8 cellular contexts compared by ENCODE assay signal in genomic region chr3:192772495-192772894, GRCh38. TPM values are rescaled to one million over a fixed set of nuclear protein-coding genes. Genes with fewer than 3 reads are reported as not detected.
A peak's percentile ranks its signal among the peaks of the same experiment; 100 is the strongest.
DNase-seq lines count a peak whose midpoint lies in the region; ATAC-seq and TF ChIP-seq lines count a peak whose summit lies in the region.

No MANE protein-coding gene starts in this region.

- no peak overlapping the region for H3K27ac ChIP-seq in mammary epithelial cell (ENCODE audit: insufficient read depth, low read depth, low read length)

- CTCF ChIA-PET in activated CD8-positive, alpha-beta T cell treated with anti-CD3 and anti-CD28 coated beads for 36 hours (lab: Charles Lee) = no interaction called here
- CTCF ChIA-PET in activated CD8-positive, alpha-beta T cell treated with anti-CD3 and anti-CD28 coated beads, Interleukin-2, amount 10 ng/mL, durations not matched to agents 7 days and 5 days (lab: Charles Lee) = no interaction called here
- CTCF ChIA-PET in mammary epithelial cell (lab: Charles Lee; ENCODE audit: low non-redundant PET) = no interaction called here

- peak; percentile 6 for DNase-seq in activated CD8-positive, alpha-beta T cell treated with anti-CD3 and anti-CD28 coated beads for 36 hours
- DNase-seq in activated CD8-positive, alpha-beta T cell treated with anti-CD3 and anti-CD28 coated beads, Interleukin-2, amount 10 ng/mL, durations not matched to agents 7 days and 5 days = no peak
- DNase-seq in NCI-H2107 (lab: John Stamatoyannopoulos, UW) (peak; percentile 56), mammary epithelial cell (peak; percentile 27), myocyte (ENCODE audit: low read depth) (peak; percentile 71)
- DNase-seq in natural killer cell treated with Interleukin-12 subunit alpha and Interleukin-12 subunit beta and Interleukin-15 and Interleukin-18, amount 100 ng/mL, for 72 hours (ENCODE audit: low spot score) = no peak

- POLR2A ChIA-PET in activated CD8-positive, alpha-beta T cell treated with anti-CD3 and anti-CD28 coated beads for 36 hours (lab: Charles Lee) = no interaction called here
- POLR2A ChIA-PET in activated CD8-positive, alpha-beta T cell treated with anti-CD3 and anti-CD28 coated beads, Interleukin-2, amount 10 ng/mL, durations not matched to agents 7 days and 5 days (lab: Charles Lee) = no interaction called here

- H3K4me2 ChIP-seq in mammary epithelial cell (ENCODE audit: insufficient read depth, low read depth, low read length) = no peak overlapping the region

- no peaks in the 10 kb centered on the region for H3K9me3 ChIP-seq in mammary epithelial cell (replicated peaks; ENCODE audit: insufficient read depth, low read length)

- no peaks in the 10 kb centered on the region for H3K79me2 ChIP-seq in mammary epithelial cell (ENCODE audit: insufficient read depth, low read length)

- no peaks in the 10 kb centered on the region for H3K27me3 ChIP-seq in mammary epithelial cell (ENCODE audit: insufficient read depth, low read length)

- no peaks in the 10 kb centered on the region for H4K20me1 ChIP-seq in mammary epithelial cell (ENCODE audit: insufficient read depth, low read length)

- in situ Hi-C loops in mammary epithelial cell (cut with MboI; ENCODE audit: low sequenced_read_pairs in 2 of 2) = no loop called here

- intact Hi-C loops in activated CD8-positive, alpha-beta T cell treated with anti-CD3 and anti-CD28 coated beads for 36 hours (cut with micrococcal nuclease) = no loop called here
- intact Hi-C loops in mammary epithelial cell (cut with micrococcal nuclease) = loop anchor here (1.0 to 10.0 kb wide), 2 partner anchors 206 to 308 kb away; no protein-coding TSS in a partner anchor

- H3K4me3 ChIP-seq in mammary epithelial cell (replicated peaks in 1 of 3; ENCODE audit: insufficient read depth in 1 of 3, low read depth in 2 of 3, low read length in 3 of 3) = no peak overlapping the region

- dilution Hi-C loops in mammary epithelial cell (cut with HindIII; ENCODE audit: low sequenced_read_pairs) = no loop called here

- H3K4me1 ChIP-seq in mammary epithelial cell (ENCODE audit: insufficient read depth, low read length) = no peaks in the 10 kb centered on the region

- no peak overlapping the region for H3K4me3 Mint-ChIP-seq in activated CD8-positive, alpha-beta T cell treated with anti-CD3 and anti-CD28 coated beads for 36 hours
- H3K4me3 Mint-ChIP-seq in activated CD8-positive, alpha-beta T cell treated with anti-CD3 and anti-CD28 coated beads, Interleukin-2, amount 10 ng/mL, durations not matched to agents 7 days and 5 days = no peak overlapping the region
- H3K4me3 Mint-ChIP-seq in natural killer cell treated with Interleukin-12 subunit alpha and Interleukin-12 subunit beta and Interleukin-15 and Interleukin-18, amount 100 ng/mL, for 72 hours = no peak overlapping the region

- TF ChIP-seq CTCF in activated CD8-positive, alpha-beta T cell treated with anti-CD3 and anti-CD28 coated beads for 36 hours (IDR thresholded peaks at IDR 0.05) = no peak
- peak; percentile 66 to 72 for TF ChIP-seq CTCF in mammary epithelial cell (conservative IDR thresholded peaks at IDR 0.05 in 1 of 2, IDR thresholded peaks at IDR 0.05 in 1 of 2; ENCODE audit: extremely low read depth in 1 of 2, insufficient read depth in 1 of 2, low read depth in 1 of 2, low read length in 2 of 2)

- H3K9me3 Mint-ChIP-seq in activated CD8-positive, alpha-beta T cell treated with anti-CD3 and anti-CD28 coated beads for 36 hours = peaks cover 9% of the 10 kb centered on the region
- H3K9me3 Mint-ChIP-seq in activated CD8-positive, alpha-beta T cell treated with anti-CD3 and anti-CD28 coated beads, Interleukin-2, amount 10 ng/mL, durations not matched to agents 7 days and 5 days (ENCODE audit: insufficient read depth) = peaks cover 9% of the 10 kb centered on the region
- H3K9me3 Mint-ChIP-seq in natural killer cell treated with Interleukin-12 subunit alpha and Interleukin-12 subunit beta and Interleukin-15 and Interleukin-18, amount 100 ng/mL, for 72 hours = peaks cover 12% of the 10 kb centered on the region

- H3K9ac ChIP-seq in mammary epithelial cell (ENCODE audit: insufficient read depth, low read length) = no peak overlapping the region

- no peak overlapping the region for H2AFZ ChIP-seq in mammary epithelial cell (ENCODE audit: low read depth, low read length)

- no peaks in the 10 kb centered on the region for H3K36me3 Mint-ChIP-seq in activated CD8-positive, alpha-beta T cell treated with anti-CD3 and anti-CD28 coated beads for 36 hours (ENCODE audit: low read depth)
- H3K36me3 Mint-ChIP-seq in activated CD8-positive, alpha-beta T cell treated with anti-CD3 and anti-CD28 coated beads, Interleukin-2, amount 10 ng/mL, durations not matched to agents 7 days and 5 days (ENCODE audit: low read depth) = no peaks in the 10 kb centered on the region
- peaks cover 9% of the 10 kb centered on the region for H3K36me3 Mint-ChIP-seq in natural killer cell treated with Interleukin-12 subunit alpha and Interleukin-12 subunit beta and Interleukin-15 and Interleukin-18, amount 100 ng/mL, for 72 hours

- no peak for ATAC-seq in activated CD8-positive, alpha-beta T cell treated with anti-CD3 and anti-CD28 coated beads for 36 hours
- ATAC-seq in activated CD8-positive, alpha-beta T cell treated with anti-CD3 and anti-CD28 coated beads, Interleukin-2, amount 10 ng/mL, durations not matched to agents 7 days and 5 days = no peak
- ATAC-seq in HG03095 (IDR thresholded peaks at IDR 0.05; ENCODE audit: unreplicated experiment) (no peak), GM21423 (IDR thresholded peaks at IDR 0.05; ENCODE audit: unreplicated experiment) (no peak)
- no peak for ATAC-seq in natural killer cell treated with Interleukin-12 subunit alpha and Interleukin-12 subunit beta and Interleukin-15 and Interleukin-18, amount 100 ng/mL, for 72 hours

- H3K27ac Mint-ChIP-seq in activated CD8-positive, alpha-beta T cell treated with anti-CD3 and anti-CD28 coated beads for 36 hours = no peak overlapping the region
- no peak overlapping the region for H3K27ac Mint-ChIP-seq in activated CD8-positive, alpha-beta T cell treated with anti-CD3 and anti-CD28 coated beads, Interleukin-2, amount 10 ng/mL, durations not matched to agents 7 days and 5 days
- no peak overlapping the region for H3K27ac Mint-ChIP-seq in natural killer cell treated with Interleukin-12 subunit alpha and Interleukin-12 subunit beta and Interleukin-15 and Interleukin-18, amount 100 ng/mL, for 72 hours

- H3K27me3 Mint-ChIP-seq in activated CD8-positive, alpha-beta T cell treated with anti-CD3 and anti-CD28 coated beads for 36 hours = peaks cover 3% of the 10 kb centered on the region
- H3K27me3 Mint-ChIP-seq in activated CD8-positive, alpha-beta T cell treated with anti-CD3 and anti-CD28 coated beads, Interleukin-2, amount 10 ng/mL, durations not matched to agents 7 days and 5 days (ENCODE audit: low read depth) = no peaks in the 10 kb centered on the region
- no peaks in the 10 kb centered on the region for H3K27me3 Mint-ChIP-seq in natural killer cell treated with Interleukin-12 subunit alpha and Interleukin-12 subunit beta and Interleukin-15 and Interleukin-18, amount 100 ng/mL, for 72 hours

- no peaks in the 10 kb centered on the region for H3K36me3 ChIP-seq in mammary epithelial cell (ENCODE audit: insufficient read depth, low read length)

- no TSS peak for BruUV-seq in mammary epithelial cell (replicated peaks; lab: Mats Ljungman, UMichigan)

- WGBS in mammary epithelial cell (ENCODE audit: low coverage, missing lambda C conversion rate) = 62% methylated on average over 5 of the region's 5 CpGs

- no peaks in the 10 kb centered on the region for H3K4me1 Mint-ChIP-seq in activated CD8-positive, alpha-beta T cell treated with anti-CD3 and anti-CD28 coated beads for 36 hours (ENCODE audit: low read depth)
- no peaks in the 10 kb centered on the region for H3K4me1 Mint-ChIP-seq in activated CD8-positive, alpha-beta T cell treated with anti-CD3 and anti-CD28 coated beads, Interleukin-2, amount 10 ng/mL, durations not matched to agents 7 days and 5 days (ENCODE audit: low read depth)
- no peaks in the 10 kb centered on the region for H3K4me1 Mint-ChIP-seq in natural killer cell treated with Interleukin-12 subunit alpha and Interleukin-12 subunit beta and Interleukin-15 and Interleukin-18, amount 100 ng/mL, for 72 hours (ENCODE audit: low read depth in 2 of 2)

RNA-seq across cellular contexts. Expression of gene FGF12, which starts 45.2 kb away (rescaled TPM):
- total RNA-seq in activated CD8-positive, alpha-beta T cell treated with anti-CD3 and anti-CD28 coated beads for 36 hours = not detected
- not detected for total RNA-seq in activated CD8-positive, alpha-beta T cell treated with anti-CD3 and anti-CD28 coated beads, Interleukin-2, amount 10 ng/mL, durations not matched to agents 7 days and 5 days
- total RNA-seq in mammary epithelial cell = not detected
- polyA plus RNA-seq in mammary epithelial cell = 0.15 TPM
- not detected for polyA minus RNA-seq in mammary epithelial cell
- 0.16 and 0.64 TPM in 2 replicates for total RNA-seq in myocyte
- polyA plus RNA-seq in myocyte (2012) = not detected
- not detected for total RNA-seq in natural killer cell treated with Interleukin-12 subunit alpha and Interleukin-12 subunit beta and Interleukin-15 and Interleukin-18, amount 100 ng/mL, for 72 hours

Comparison
In these comparisons a context has a peak if more than half of its experiments do, and no peak if none do; other contexts are left out.
1. DNase-seq: peak in activated CD8-positive, alpha-beta T cell treated with anti-CD3 and anti-CD28 coated beads for 36 hours (single experiment), NCI-H2107 (single experiment), mammary epithelial cell (single experiment) and myocyte (single experiment); none in activated CD8-positive, alpha-beta T cell treated with anti-CD3 and anti-CD28 coated beads, Interleukin-2, amount 10 ng/mL, durations not matched to agents 7 days and 5 days (single experiment) and natural killer cell treated with Interleukin-12 subunit alpha and Interleukin-12 subunit beta and Interleukin-15 and Interleukin-18, amount 100 ng/mL, for 72 hours (single experiment).